ENCODE assay signal across 1 cellular context in the genomic region with DNA sequence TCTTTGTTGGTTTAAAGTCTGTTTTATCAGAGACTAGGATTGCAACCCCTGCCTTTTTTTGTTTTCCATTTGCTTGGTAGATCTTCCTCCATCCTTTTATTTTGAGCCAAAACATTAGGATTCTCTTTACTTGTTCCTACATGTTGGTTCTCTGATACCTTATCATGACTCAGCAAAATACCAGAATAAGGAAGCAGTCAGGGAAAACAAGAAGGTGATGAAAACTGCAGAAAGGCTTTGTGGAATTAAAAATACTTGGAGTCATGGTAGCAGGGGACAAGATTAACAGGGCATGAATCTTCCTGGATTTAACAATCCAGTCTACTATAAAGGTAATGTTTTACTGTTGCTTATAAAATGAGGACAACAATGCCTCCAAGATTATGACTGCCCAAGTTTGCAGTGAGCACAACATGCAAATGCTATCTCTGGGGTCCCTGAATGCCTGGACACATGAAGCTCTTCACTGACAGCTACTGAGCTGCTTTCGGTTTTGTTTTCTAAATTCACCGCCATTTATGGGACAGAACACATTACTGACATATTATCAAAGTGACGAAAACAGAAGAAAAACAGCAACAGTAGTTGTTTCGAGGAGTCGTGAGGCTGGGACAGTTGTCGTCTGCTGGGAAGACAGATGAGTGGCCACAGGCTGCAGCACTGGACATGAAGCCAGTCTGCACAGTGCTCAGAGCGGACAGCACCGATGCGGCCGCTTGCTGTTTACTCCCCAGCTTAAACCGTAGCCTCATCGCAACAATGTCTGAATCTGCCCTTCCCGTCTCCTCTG.
TF ChIP-seq lines count a peak whose summit lies in the region.

No MANE protein-coding gene starts in this region.

TF ChIP-seq in GM23338, 12 proteins besides CTCF, POLR2A, EP300 and RAD21 (continued from another document):
- TF ChIP-seq NANOG (IDR thresholded peaks at IDR 0.05; ENCODE audit: borderline replicate concordance) = no peak
- TF ChIP-seq, protein P1, sequence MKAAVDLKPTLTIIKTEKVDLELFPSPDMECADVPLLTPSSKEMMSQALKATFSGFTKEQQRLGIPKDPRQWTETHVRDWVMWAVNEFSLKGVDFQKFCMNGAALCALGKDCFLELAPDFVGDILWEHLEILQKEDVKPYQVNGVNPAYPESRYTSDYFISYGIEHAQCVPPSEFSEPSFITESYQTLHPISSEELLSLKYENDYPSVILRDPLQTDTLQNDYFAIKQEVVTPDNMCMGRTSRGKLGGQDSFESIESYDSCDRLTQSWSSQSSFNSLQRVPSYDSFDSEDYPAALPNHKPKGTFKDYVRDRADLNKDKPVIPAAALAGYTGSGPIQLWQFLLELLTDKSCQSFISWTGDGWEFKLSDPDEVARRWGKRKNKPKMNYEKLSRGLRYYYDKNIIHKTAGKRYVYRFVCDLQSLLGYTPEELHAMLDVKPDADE (IDR thresholded peaks at IDR 0.05) = no peak
- no peak for TF ChIP-seq EZH2 (IDR thresholded peaks at IDR 0.05; ENCODE audit: low read depth, unreplicated experiment)
- no peak for TF ChIP-seq JUNB (IDR thresholded peaks at IDR 0.05; ENCODE audit: unreplicated experiment)
- no peak for TF ChIP-seq CREB1 (CRISPR knock-in tag; IDR thresholded peaks at IDR 0.05; ENCODE audit: low read depth)
